In the genomic region with DNA sequence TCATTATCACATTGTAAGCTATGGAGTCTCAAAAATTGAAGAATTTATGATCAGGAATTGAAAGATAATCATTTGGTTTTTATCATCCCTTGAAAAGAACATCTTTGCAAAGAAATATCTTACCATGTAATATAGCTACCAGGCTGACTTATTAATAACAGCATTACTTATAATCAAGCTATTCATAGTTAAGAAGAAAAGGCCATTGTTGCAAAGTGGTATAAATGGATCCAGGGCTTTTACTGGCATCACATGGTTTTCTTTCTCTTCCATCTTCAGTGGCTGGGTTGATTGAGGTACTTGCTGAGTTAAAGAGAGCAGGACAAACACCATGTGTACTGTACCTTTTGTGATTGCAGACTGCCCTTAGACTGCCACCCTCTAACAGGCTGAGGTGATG, we compare ENCODE assay signal across 29 cellular contexts.
"Had no signal": no experiment of that assay in that cellular context is flagged by ENCODE, and none has a peak within 500 bp of the region (broad histone marks: within the 10 kb centered on the region; RNA-seq: fewer than 3 reads in every experiment).

No MANE protein-coding gene starts in this region.

- ATAC-seq: activated CD8-positive, alpha-beta T cell treated with anti-CD3 and anti-CD28 coated beads for 36 hours; activated T-cell treated with anti-CD3 and anti-CD28 coated beads, Interleukin-2, amount 50 U/mL, for 4 hours; activated T-helper 17 cell treated with anti-CD3 and anti-CD28 coated beads, Interleukin-2, amount 50 U/mL, for 72 hours; esophagus mucosa; heart right ventricle; left lung; lower lobe of right lung; mucosa of descending colon; sciatic nerve; stimulated activated effector memory CD8-positive, alpha-beta T cell treated with anti-CD3 and anti-CD28 coated beads, Interleukin-12 subunit alpha, Interleukin-12 subunit beta, amount 100 ng/mL, for 72 hours had no signal

- FAIRE-seq: endothelial cell of umbilical vein had no signal

- H3K27ac ChIP-seq: coronary artery, heart right ventricle, left lung, lower lobe of right lung, ovary, prostate gland, skin epidermis, tibial artery had no signal

- DNase-seq: activated CD4-positive, alpha-beta T cell treated with anti-CD3 and anti-CD28 coated beads, Interleukin-2, amount 50 U/mL, for 1 hour; activated CD8-positive, alpha-beta T cell treated with anti-CD3 and anti-CD28 coated beads for 36 hours; activated gamma-delta T cell treated with Interleukin-2 at 50 U/mL for 16 hours; activated naive CD4-positive, alpha-beta T cell treated with anti-CD3 and anti-CD28 coated beads, Interleukin-2, amount 50 U/mL, for 16 hours; activated T-cell treated with anti-CD3 and anti-CD28 coated beads, Interleukin-2, amount 50 U/mL, for 4 hours; amniotic stem cell; cerebellar nuclear complex; foreskin fibroblast; heart right ventricle; kidney glomerular epithelial cell; left lung; lower lobe of right lung; mesendoderm; mucosa of descending colon; nephron progenitor cell; ovary; retina; stimulated activated CD4-positive, alpha-beta T cell treated with anti-CD3 and anti-CD28 coated beads, Interleukin-12 subunit alpha, Interleukin-12 subunit beta, amount 100 ng/mL, for 4 hours; stimulated activated CD4-positive, alpha-beta T cell treated with anti-CD3 and anti-CD28 coated beads, Interleukin-4, amount 100 ng/mL, for 24 hours; T-helper 2 cell; tibial artery had no signal
